ENCODE assay signal across 12 cellular contexts in the genomic region with DNA sequence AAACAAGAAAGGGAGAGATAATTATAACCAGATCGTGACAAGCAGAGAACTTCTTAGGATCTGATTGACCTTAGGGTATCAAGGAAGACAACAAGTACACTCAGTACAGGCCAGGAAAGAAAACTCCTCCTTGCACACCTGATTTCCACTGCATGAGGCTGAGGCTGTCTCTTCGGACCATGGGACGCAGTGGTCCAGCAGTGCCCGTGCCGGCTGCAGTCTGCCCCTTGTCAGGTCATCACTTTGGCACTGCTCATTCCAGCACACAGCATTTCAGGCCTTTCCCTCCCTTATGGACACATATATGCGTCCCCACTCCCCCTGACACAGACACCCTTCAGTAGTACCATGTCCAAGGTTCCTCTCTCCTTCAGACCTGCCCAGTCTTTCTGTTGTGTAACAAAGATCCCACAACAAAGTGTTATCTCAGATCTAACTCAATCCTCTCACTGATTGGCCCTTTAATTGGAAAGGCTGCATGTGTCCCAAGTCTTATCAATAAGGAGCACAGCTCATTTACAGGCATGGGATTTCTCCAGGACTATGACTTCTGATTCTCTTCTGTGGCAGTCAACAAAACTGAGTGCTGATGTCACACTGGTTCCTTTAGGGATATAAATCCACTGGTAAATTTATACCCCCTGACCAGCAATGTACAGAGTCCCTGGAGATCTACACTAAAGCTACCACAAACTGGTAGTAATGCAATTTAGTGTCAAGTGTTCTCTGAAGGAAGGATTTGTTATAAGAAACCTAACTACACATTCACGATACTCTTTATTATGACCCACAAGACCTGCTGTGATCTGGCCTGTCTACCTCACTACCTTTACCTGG. TPM values are rescaled to one million over a fixed set of nuclear protein-coding genes. Genes with fewer than 3 reads are reported as not detected.
DNase-seq lines count a peak whose midpoint lies in the region; ATAC-seq and TF ChIP-seq lines count a peak whose summit lies in the region.
"Had no signal": no experiment of that assay in that cellular context is flagged by ENCODE, and none has a peak within 500 bp of the region (broad histone marks: within the 10 kb centered on the region; RNA-seq: fewer than 3 reads in every experiment).

No MANE protein-coding gene starts in this region.

- H3K9ac ChIP-seq in HUES48 (ENCODE audit: low read depth, low read length) = no peak overlapping the region
- no peak overlapping the region for H3K9ac ChIP-seq in neural progenitor cell

- H3K4me2 ChIP-seq in neural progenitor cell = no peak overlapping the region

- no peak for TF ChIP-seq CTCF in 22Rv1 (IDR thresholded peaks at IDR 0.05)
- TF ChIP-seq CTCF in neural progenitor cell (IDR thresholded peaks at IDR 0.05) = no peak
- TF ChIP-seq CTCF in GM10266 (IDR thresholded peaks at IDR 0.05; ENCODE audit: control insufficient read depth, insufficient read depth, low read depth, missing control alignments) = no peak

- no peaks in the 10 kb centered on the region for H3K9me3 Mint-ChIP-seq in effector memory CD8-positive, alpha-beta T cell
- no peaks in the 10 kb centered on the region for H3K9me3 Mint-ChIP-seq in neural progenitor cell

- no peaks in the 10 kb centered on the region for H3F3A ChIP-seq in neural progenitor cell (ENCODE audit: low read depth)

- peak overlapping the region; percentile 56 to 85 for H3K27ac Mint-ChIP-seq in effector memory CD8-positive, alpha-beta T cell
- H3K27ac Mint-ChIP-seq in neural progenitor cell = peak overlapping the region; percentile 19

- peaks cover 55% of the 10 kb centered on the region for H4K20me1 ChIP-seq in neural progenitor cell (ENCODE audit: low read depth)

- peaks cover 6 to 12% of the 10 kb centered on the region in 2 donors for H3K4me1 Mint-ChIP-seq in effector memory CD8-positive, alpha-beta T cell (ENCODE audit: low read depth in 2 of 2)
- peaks cover 20% of the 10 kb centered on the region for H3K4me1 Mint-ChIP-seq in neural progenitor cell

- H2AFZ ChIP-seq in neural progenitor cell (replicated peaks) = no peak overlapping the region

- peaks cover 14% of the 10 kb centered on the region for H3K4me1 ChIP-seq in HUES48 (ENCODE audit: control insufficient read depth, insufficient read depth, low read length)
- H3K4me1 ChIP-seq in neural progenitor cell = peaks cover 9% of the 10 kb centered on the region

- ATAC-seq in effector memory CD8-positive, alpha-beta T cell (replicated peaks) = no peak
- no peak for ATAC-seq in GM21423 (IDR thresholded peaks at IDR 0.05; ENCODE audit: unreplicated experiment)

- peaks cover 12% of the 10 kb centered on the region for H3K36me3 Mint-ChIP-seq in effector memory CD8-positive, alpha-beta T cell (ENCODE audit: insufficient read depth)
- H3K36me3 Mint-ChIP-seq in neural progenitor cell = peaks cover 6% of the 10 kb centered on the region

- DNase-seq in effector memory CD8-positive, alpha-beta T cell = no peak
- no peak for DNase-seq in neural progenitor cell (ENCODE audit: low spot score)
- no peak for DNase-seq in GM10266 (ENCODE audit: extremely low spot score)
- no peak for DNase-seq in 8988T
- no peak for DNase-seq in AG20443 (ENCODE audit: low spot score)
- DNase-seq: activated T-cell treated with anti-CD3 and anti-CD28 coated beads for 4 hours, BE2C, GF-D8, NCI-H446 had no signal

- H3K36me3 ChIP-seq in HUES48 (ENCODE audit: control insufficient read depth, insufficient read depth, low read length) (peaks cover 18% of the 10 kb centered on the region; the same call in 1 of the 2 replicates), neural progenitor cell (no peaks in the 10 kb centered on the region)

- H3K79me2 ChIP-seq in neural progenitor cell (ENCODE audit: low read depth) = peaks cover 17% of the 10 kb centered on the region

- H3K9me3 ChIP-seq in HUES48 (ENCODE audit: control insufficient read depth, insufficient read depth, low read length) (no peaks in the 10 kb centered on the region), neural progenitor cell (ENCODE audit: low read depth) (no peaks in the 10 kb centered on the region)
- H3K9me3 ChIP-seq: BE2C had no signal

- peak overlapping the region; percentile 100 for H3K27ac ChIP-seq in 22Rv1
- H3K27ac ChIP-seq in HUES48 (ENCODE audit: low read depth, low read length) = peak overlapping the region; percentile 85
- H3K27ac ChIP-seq in neural progenitor cell = no peak overlapping the region

- H3K4me3 Mint-ChIP-seq in effector memory CD8-positive, alpha-beta T cell = no peak overlapping the region
- H3K4me3 Mint-ChIP-seq in neural progenitor cell = no peak overlapping the region

- H3K27me3 ChIP-seq in HUES48 (ENCODE audit: control insufficient read depth, insufficient read depth, low read length) (no peaks in the 10 kb centered on the region), neural progenitor cell (no peaks in the 10 kb centered on the region)
- H3K27me3 ChIP-seq: BE2C had no signal

- H3K27me3 Mint-ChIP-seq in effector memory CD8-positive, alpha-beta T cell = no peaks in the 10 kb centered on the region
- H3K27me3 Mint-ChIP-seq in neural progenitor cell (ENCODE audit: insufficient read depth, low read depth) = no peaks in the 10 kb centered on the region

- H3K4me3 ChIP-seq in HUES48 (ENCODE audit: low read depth, low read length) (no peak overlapping the region), neural progenitor cell (no peak overlapping the region)

RNA-seq across cellular contexts. Expression of gene CLK3, which starts 27.9 kb away (rescaled TPM):
- 66.1 and 106 TPM in 2 replicates for total RNA-seq in neural progenitor cell (ENCODE audit: low replicate concordance)

RNA-seq across cellular contexts. Expression of gene EDC3, which starts 52.2 kb away (rescaled TPM):
- total RNA-seq in neural progenitor cell (ENCODE audit: low replicate concordance) = 16.6 and 24.4 TPM in 2 replicates
